16 cellular contexts compared by ENCODE assay signal in genomic region chr6:72999995-73000394, GRCh38.
"Had no signal": no experiment of that assay in that cellular context is flagged by ENCODE, and none has a peak within 500 bp of the region (broad histone marks: within the 10 kb centered on the region; RNA-seq: fewer than 3 reads in every experiment).

No MANE protein-coding gene starts in this region.

- DNase-seq: activated CD4-positive, alpha-beta T cell treated with anti-CD3 and anti-CD28 coated beads, Interleukin-2, amount 10 ng/mL, durations not matched to agents 7 days and 5 days; activated CD8-positive, alpha-beta T cell treated with anti-CD3 and anti-CD28 coated beads, Interleukin-2, amount 10 ng/mL, durations not matched to agents 7 days and 5 days; activated naive CD4-positive, alpha-beta T cell treated with anti-CD3 and anti-CD28 coated beads for 36 hours; activated T-cell treated with anti-CD3 and anti-CD28 coated beads, Interleukin-2, amount 50 U/mL, for 24 hours; central memory CD4-positive, alpha-beta T cell; endodermal cell; mesendoderm; naive thymus-derived CD8-positive, alpha-beta T cell; sigmoid colon; stimulated activated CD8-positive, alpha-beta memory T cell treated with anti-CD3 and anti-CD28 coated beads, Interleukin-4, amount 100 ng/mL, for 48 hours; stimulated activated naive CD4-positive, alpha-beta T cell; T1000; tibial artery; uterus had no signal

- H3K4me1 ChIP-seq: sigmoid colon, tibial artery, uterus had no signal

- H3K4me3 ChIP-seq: sigmoid colon, tibial artery, uterus had no signal

- H3K36me3 ChIP-seq: sigmoid colon, tibial artery, uterus had no signal

- H3K9me3 ChIP-seq: sigmoid colon, tibial artery, uterus had no signal

- ATAC-seq: activated CD8-positive, alpha-beta T cell treated with anti-CD3 and anti-CD28 coated beads, Interleukin-2, amount 10 ng/mL, durations not matched to agents 7 days and 5 days; naive thymus-derived CD8-positive, alpha-beta T cell had no signal

- H3K27me3 ChIP-seq: sigmoid colon, tibial artery, uterus had no signal

- H3K27ac ChIP-seq: sigmoid colon, tibial artery, uterus had no signal

- FAIRE-seq: colon, frontal cortex had no signal
